8 cellular contexts compared by ENCODE assay signal in genomic region chr14:69648480-69649414, GRCh38. TPM values are rescaled to one million over a fixed set of nuclear protein-coding genes. Genes with fewer than 3 reads are reported as not detected.
DNase-seq lines count a peak whose midpoint lies in the region; ATAC-seq and TF ChIP-seq lines count a peak whose summit lies in the region.

No MANE protein-coding gene starts in this region.

- 2% methylated on average over 5 of the region's 5 CpGs for WGBS in right lobe of liver (ENCODE audit: insufficient coverage, low coverage, low lambda C conversion rate, missing lambda C conversion rate)

- H3K9me3 Mint-ChIP-seq in activated CD8-positive, alpha-beta memory T cell treated with anti-CD3 and anti-CD28 coated beads, Interleukin-2, amount 10 ng/mL, durations not matched to agents 7 days and 5 days (ENCODE audit: low read depth) = no peaks in the 10 kb centered on the region
- no peaks in the 10 kb centered on the region for H3K9me3 Mint-ChIP-seq in IgD-negative memory B cell

- H3K27ac Mint-ChIP-seq in activated CD8-positive, alpha-beta memory T cell treated with anti-CD3 and anti-CD28 coated beads, Interleukin-2, amount 10 ng/mL, durations not matched to agents 7 days and 5 days = peak overlapping the region; percentile 67
- H3K27ac Mint-ChIP-seq in IgD-negative memory B cell = peak overlapping the region; percentile 61 to 95 (median 91)

- H3K4me1 ChIP-seq in right lobe of liver = peaks cover 6 to 60% (median 29%) of the 10 kb centered on the region in 4 donors

- H3K9me3 ChIP-seq in right lobe of liver = no peaks in the 10 kb centered on the region

- H3K36me3 Mint-ChIP-seq in activated CD8-positive, alpha-beta memory T cell treated with anti-CD3 and anti-CD28 coated beads, Interleukin-2, amount 10 ng/mL, durations not matched to agents 7 days and 5 days = peaks cover 24% of the 10 kb centered on the region
- H3K36me3 Mint-ChIP-seq in IgD-negative memory B cell = peaks cover 2% of the 10 kb centered on the region

- TF ChIP-seq CTCF in right lobe of liver (IDR thresholded peaks at IDR 0.05) = no peak

- no peak for TF ChIP-seq POLR2A in right lobe of liver (IDR thresholded peaks at IDR 0.05)

- H3K4me1 Mint-ChIP-seq in activated CD8-positive, alpha-beta memory T cell treated with anti-CD3 and anti-CD28 coated beads, Interleukin-2, amount 10 ng/mL, durations not matched to agents 7 days and 5 days = peaks cover 77% of the 10 kb centered on the region
- peaks cover 74 to 86% (median 83%) of the 10 kb centered on the region in 3 donors for H3K4me1 Mint-ChIP-seq in IgD-negative memory B cell

- ATAC-seq in activated CD8-positive, alpha-beta memory T cell treated with anti-CD3 and anti-CD28 coated beads, Interleukin-2, amount 10 ng/mL, durations not matched to agents 7 days and 5 days = peak; percentile 35
- ATAC-seq in right lobe of liver (peak; percentile 79 to 89 (median 86)), GM21526 (IDR thresholded peaks at IDR 0.05; ENCODE audit: low FRiP score, unreplicated experiment) (no peak), sciatic nerve (no peak)

- CTCF ChIA-PET in activated CD8-positive, alpha-beta memory T cell treated with anti-CD3 and anti-CD28 coated beads, Interleukin-2, amount 10 ng/mL, durations not matched to agents 7 days and 5 days (lab: Charles Lee) = interaction anchor here (1.0 to 2.0 kb wide), 5 partner anchors 11 to 44 kb away, joined by 3 to 5 read pairs (median 3); no protein-coding TSS in a partner anchor

- H3K36me3 ChIP-seq in right lobe of liver = no peaks in the 10 kb centered on the region

- H3K4me3 ChIP-seq in right lobe of liver = peak overlapping the region in 2 of 3 donors; percentile 4 to 6

- H3K27ac ChIP-seq in right lobe of liver = peak overlapping the region; percentile 54 to 76 (median 54)

- H3K27me3 ChIP-seq in right lobe of liver = no peaks in the 10 kb centered on the region

- H3K4me3 Mint-ChIP-seq in activated CD8-positive, alpha-beta memory T cell treated with anti-CD3 and anti-CD28 coated beads, Interleukin-2, amount 10 ng/mL, durations not matched to agents 7 days and 5 days = peak overlapping the region; percentile 2
- H3K4me3 Mint-ChIP-seq in IgD-negative memory B cell = peak overlapping the region; percentile 30 to 88 (median 62)

- H3K27me3 Mint-ChIP-seq in activated CD8-positive, alpha-beta memory T cell treated with anti-CD3 and anti-CD28 coated beads, Interleukin-2, amount 10 ng/mL, durations not matched to agents 7 days and 5 days = no peaks in the 10 kb centered on the region
- H3K27me3 Mint-ChIP-seq in IgD-negative memory B cell = no peaks in the 10 kb centered on the region

- DNase-seq in activated CD8-positive, alpha-beta memory T cell treated with anti-CD3 and anti-CD28 coated beads, Interleukin-2, amount 10 ng/mL, durations not matched to agents 7 days and 5 days = no peak
- no peak for DNase-seq in activated CD8-positive, alpha-beta memory T cell treated with anti-CD3 and anti-CD28 coated beads for 24 hours
- peak; percentile 70 for DNase-seq in amniotic epithelial cell (ENCODE audit: low read depth)
- no peak for DNase-seq in right lobe of liver
- DNase-seq in sciatic nerve (ENCODE audit: low spot score) = no peak
- no peak for DNase-seq in central memory CD4-positive, alpha-beta T cell

- intact Hi-C loops in right lobe of liver (cut with DNase I) (no loop called here), sciatic nerve (cut with DNase I) (no loop called here)

RNA-seq across cellular contexts. Expression of gene SUSD6, which starts 37.4 kb away (rescaled TPM):
- 10 to 100 TPM; 62.9 to 66.4 TPM for total RNA-seq in activated CD8-positive, alpha-beta memory T cell treated with anti-CD3 and anti-CD28 coated beads, Interleukin-2, amount 10 ng/mL, durations not matched to agents 7 days and 5 days
- polyA plus RNA-seq in IgD-negative memory B cell = 14.3 TPM
- total RNA-seq in right lobe of liver (10 to 100 TPM in 5 of 6 experiments, 1 to 10 TPM in 1; 9.6 to 17.4 (median 12.5) TPM), sciatic nerve (68.9 TPM)

Comparison
In these comparisons a context has a peak if more than half of its experiments do, and no peak if none do; other contexts are left out.
1. ATAC-seq: peak in activated CD8-positive, alpha-beta memory T cell treated with anti-CD3 and anti-CD28 coated beads, Interleukin-2, amount 10 ng/mL, durations not matched to agents 7 days and 5 days (single experiment) and right lobe of liver (4 of 4); none in GM21526 (single experiment) and sciatic nerve (single experiment).